8 cellular contexts compared by ENCODE assay signal in the genomic region with DNA sequence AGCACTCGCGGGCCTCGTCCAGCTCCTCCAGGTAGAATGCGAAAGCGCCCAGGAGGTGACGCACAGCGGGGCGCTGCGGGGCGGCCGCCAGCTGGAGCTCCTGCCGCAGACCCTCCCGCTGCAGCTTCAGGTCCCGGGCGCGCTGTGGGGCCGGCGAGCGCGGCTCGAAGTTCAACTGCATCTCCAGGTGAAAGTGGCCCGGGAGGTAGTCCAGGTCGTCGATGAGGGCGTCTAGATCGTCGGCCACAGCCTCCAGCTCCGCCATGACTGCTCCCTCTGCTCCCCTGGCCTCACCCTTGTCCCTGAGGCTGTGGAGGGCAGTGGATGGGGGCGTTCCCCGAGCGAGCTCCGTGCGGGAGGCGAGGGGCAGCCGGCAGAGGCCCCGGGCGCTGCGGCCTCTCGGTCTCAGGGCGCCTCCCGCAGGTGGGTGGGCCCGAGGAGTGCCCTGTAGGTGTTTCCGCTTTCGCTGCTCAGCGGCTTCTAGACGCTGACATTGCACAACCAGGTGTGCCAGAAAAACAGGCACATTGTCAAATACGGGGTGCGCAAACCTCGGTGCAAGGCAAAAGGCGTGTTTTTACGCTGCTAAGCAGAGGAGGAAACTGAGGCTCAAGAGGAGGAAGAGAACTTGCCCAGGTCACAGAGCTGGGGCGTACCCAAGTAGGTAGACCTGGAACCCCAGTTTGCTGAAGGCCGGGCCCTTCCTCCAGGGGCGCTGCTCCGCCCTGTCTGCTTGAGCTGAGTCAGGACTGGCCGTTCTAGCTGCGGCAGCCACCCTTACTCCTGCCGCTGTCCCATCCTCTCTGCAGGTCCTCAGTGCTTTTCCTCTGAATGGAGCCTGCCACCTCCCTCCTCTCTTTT. TPM values are rescaled to one million over a fixed set of nuclear protein-coding genes. Genes with fewer than 3 reads are reported as not detected.
DNase-seq lines count a peak whose midpoint lies in the region; ATAC-seq and TF ChIP-seq lines count a peak whose summit lies in the region.

A gene (minus strand): TSS at position 425 of the 861 bp plus-strand sequence. CDS start 160 bp downstream, at position 265.

- no peaks in the 10 kb centered on the region for H3K27me3 ChIP-seq in foreskin keratinocyte

- peaks cover 62% of the 10 kb centered on the region for H3K4me1 Mint-ChIP-seq in activated T-cell treated with anti-CD3 and anti-CD28 coated beads, Interleukin-2, amount 50 U/mL, for 4 hours (ENCODE audit: low read depth)

- H3K4me3 Mint-ChIP-seq in activated T-cell treated with anti-CD3 and anti-CD28 coated beads, Interleukin-2, amount 50 U/mL, for 4 hours: peak within 1 kb of the TSS; percentile 88

- in situ Hi-C loops in GM13976 (cut with MboI; ENCODE audit: low sequenced_read_pairs, unreplicated experiment): no loop called here

- peak; percentile 61 for TF ChIP-seq CTCF in GM13976 (IDR thresholded peaks at IDR 0.05; ENCODE audit: borderline replicate concordance, control extremely low read depth, extremely low read depth, insufficient read depth, missing control alignments)
- TF ChIP-seq CTCF in foreskin keratinocyte (conservative IDR thresholded peaks at IDR 0.05): peak; percentile 73

- no peak within 1 kb of the TSS for H3K27ac ChIP-seq in foreskin keratinocyte

- no peaks in the 10 kb centered on the region for H3K27me3 Mint-ChIP-seq in activated T-cell treated with anti-CD3 and anti-CD28 coated beads, Interleukin-2, amount 50 U/mL, for 4 hours (ENCODE audit: low read depth)

- no peaks in the 10 kb centered on the region for H3K36me3 Mint-ChIP-seq in activated T-cell treated with anti-CD3 and anti-CD28 coated beads, Interleukin-2, amount 50 U/mL, for 4 hours (ENCODE audit: insufficient read depth)

- H3K9me3 Mint-ChIP-seq in activated T-cell treated with anti-CD3 and anti-CD28 coated beads, Interleukin-2, amount 50 U/mL, for 4 hours: no peaks in the 10 kb centered on the region

- peak; percentile 83 for DNase-seq in GM13976 (ENCODE audit: low spot score)
- DNase-seq in NCI-H510A (lab: John Stamatoyannopoulos, UW): peak; percentile 56
- peak; percentile 61 for DNase-seq in activated T-cell treated with anti-CD3 and anti-CD28 coated beads, Interleukin-2, amount 50 U/mL, for 4 hours
- DNase-seq in foreskin keratinocyte: peak; percentile 52 to 72
- peak; percentile 29 for DNase-seq in renal cortical epithelial cell (ENCODE audit: low read depth)
- DNase-seq in DMS114 treated with DMSO at 0.1 percent for 48 hours (lab: John Stamatoyannopoulos, UW; ENCODE audit: unreplicated experiment): no peak
- no peak for DNase-seq in cerebellum (ENCODE audit: low spot score)

- peaks cover 6% of the 10 kb centered on the region for H3K4me1 ChIP-seq in foreskin keratinocyte

- ATAC-seq in HG02623 (IDR thresholded peaks at IDR 0.05; ENCODE audit: unreplicated experiment): peak; percentile 81
- ATAC-seq in activated T-cell treated with anti-CD3 and anti-CD28 coated beads, Interleukin-2, amount 50 U/mL, for 4 hours: peak; percentile 72 to 73
- peak; percentile 77 for ATAC-seq in foreskin keratinocyte

RNA-seq across cellular contexts. Expression of the gene that starts here (rescaled TPM):
- total RNA-seq in activated T-cell treated with anti-CD3 and anti-CD28 coated beads, Interleukin-2, amount 50 U/mL, for 4 hours: 1 to 10 TPM; 1.9 to 2.8 (median 2.0) TPM
- 4.6 and 5.9 TPM in 2 replicates for total RNA-seq in foreskin keratinocyte
- 3.2 and 4.3 TPM in 2 replicates for polyA plus RNA-seq in foreskin keratinocyte
- 6.9 and 10.3 TPM in 2 replicates for total RNA-seq in renal cortical epithelial cell
- 0.18 TPM for total RNA-seq in cerebellum

Comparison
In these comparisons a context has a peak if more than half of its experiments do, and no peak if none do; other contexts are left out.
1. DNase-seq: peak in GM13976 (single experiment), NCI-H510A (single experiment), activated T-cell treated with anti-CD3 and anti-CD28 coated beads, Interleukin-2, amount 50 U/mL, for 4 hours (single experiment), foreskin keratinocyte (2 of 2) and renal cortical epithelial cell (single experiment); none in DMS114 treated with DMSO at 0.1 percent for 48 hours (single experiment) and cerebellum (single experiment).
2. Peak in every context shown above with its lines, with median percentiles within 50 percentile points of each other: ATAC-seq.